10 cellular contexts compared by ENCODE assay signal in the genomic region with DNA sequence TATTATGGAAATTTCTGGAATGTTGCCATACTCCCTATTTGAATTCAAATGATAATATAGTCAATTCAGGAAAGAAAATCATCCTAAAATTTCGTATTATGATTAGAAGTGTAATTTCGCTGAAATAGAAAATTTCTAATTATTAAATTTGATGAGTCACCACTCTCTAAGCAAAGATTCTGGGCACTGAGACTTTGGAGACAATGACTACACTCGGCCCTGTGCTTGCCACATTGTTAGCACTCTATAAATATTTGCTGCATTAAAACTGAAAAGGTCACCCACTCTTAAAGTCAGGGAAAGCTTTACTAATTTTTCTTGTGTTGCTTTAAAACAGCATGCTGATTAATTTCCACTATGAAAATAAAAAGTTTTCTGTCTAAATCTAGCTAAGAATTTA.
DNase-seq lines count a peak whose midpoint lies in the region; ATAC-seq lines count a peak whose summit lies in the region.
"Had no signal": no experiment of that assay in that cellular context is flagged by ENCODE, and none has a peak within 500 bp of the region (broad histone marks: within the 10 kb centered on the region; RNA-seq: fewer than 3 reads in every experiment).

No MANE protein-coding gene starts in this region.

- DNase-seq in AG08395 (ENCODE audit: low spot score) (peak; percentile 38), germinal center (ENCODE audit: low spot score) (no peak), hepatic stellate cell (ENCODE audit: low spot score) (no peak), NCI-H1417 (lab: John Stamatoyannopoulos, UW) (no peak)
- no peak for DNase-seq in activated naive CD8-positive, alpha-beta T cell treated with anti-CD3 and anti-CD28 coated beads, Interleukin-2, amount 10 ng/mL, durations not matched to agents 7 days and 5 days
- no peak for DNase-seq in effector CD4-positive, alpha-beta T cell
- DNase-seq: mesenchymal stem cell, NCI-H510A had no signal

- POLR2A ChIA-PET in activated naive CD8-positive, alpha-beta T cell treated with anti-CD3 and anti-CD28 coated beads, Interleukin-2, amount 10 ng/mL, durations not matched to agents 7 days and 5 days (lab: Charles Lee), result interaction anchor here (0.6 to 2.0 kb wide), 2 partner anchors 207 to 240 kb away, joined by 3 to 9 read pairs; a partner anchor contains a TSS

- H3K36me3 Mint-ChIP-seq in activated naive CD8-positive, alpha-beta T cell treated with anti-CD3 and anti-CD28 coated beads, Interleukin-2, amount 10 ng/mL, durations not matched to agents 7 days and 5 days, result no peaks in the 10 kb centered on the region

- H3K4me3 Mint-ChIP-seq in activated naive CD8-positive, alpha-beta T cell treated with anti-CD3 and anti-CD28 coated beads, Interleukin-2, amount 10 ng/mL, durations not matched to agents 7 days and 5 days, result peak overlapping the region; percentile 66

- H3K27ac Mint-ChIP-seq in activated naive CD8-positive, alpha-beta T cell treated with anti-CD3 and anti-CD28 coated beads, Interleukin-2, amount 10 ng/mL, durations not matched to agents 7 days and 5 days, result peak overlapping the region; percentile 54

- H3K27me3 Mint-ChIP-seq in activated naive CD8-positive, alpha-beta T cell treated with anti-CD3 and anti-CD28 coated beads, Interleukin-2, amount 10 ng/mL, durations not matched to agents 7 days and 5 days, result no peaks in the 10 kb centered on the region

- H3K4me1 Mint-ChIP-seq in activated naive CD8-positive, alpha-beta T cell treated with anti-CD3 and anti-CD28 coated beads, Interleukin-2, amount 10 ng/mL, durations not matched to agents 7 days and 5 days, result peaks cover 22% of the 10 kb centered on the region

- ATAC-seq in GM19043 (IDR thresholded peaks at IDR 0.05; ENCODE audit: low read depth, unreplicated experiment) (peak; percentile 7), HG03066 (IDR thresholded peaks at IDR 0.05; ENCODE audit: low read depth, unreplicated experiment) (peak; percentile 15)
- ATAC-seq in activated naive CD8-positive, alpha-beta T cell treated with anti-CD3 and anti-CD28 coated beads, Interleukin-2, amount 10 ng/mL, durations not matched to agents 7 days and 5 days (ENCODE audit: low read depth), result no peak

- H3K9me3 Mint-ChIP-seq in activated naive CD8-positive, alpha-beta T cell treated with anti-CD3 and anti-CD28 coated beads, Interleukin-2, amount 10 ng/mL, durations not matched to agents 7 days and 5 days, result no peaks in the 10 kb centered on the region
